ENCODE assay signal across 14 cellular contexts in genomic region chr3:170085396-170085795, GRCh38. TPM values are rescaled to one million over a fixed set of nuclear protein-coding genes. Genes with fewer than 3 reads are reported as not detected.
A peak's percentile ranks its signal among the peaks of the same experiment; 100 is the strongest.
DNase-seq lines count a peak whose midpoint lies in the region; ATAC-seq, FAIRE-seq and TF ChIP-seq lines count a peak whose summit lies in the region.
"Had no signal": no experiment of that assay in that cellular context is flagged by ENCODE, and none has a peak within 500 bp of the region (broad histone marks: within the 10 kb centered on the region; RNA-seq: fewer than 3 reads in every experiment).

No MANE protein-coding gene starts in this region.

- CTCF ChIA-PET in A549 (lab: Yijun Ruan, JAX): interaction anchor here (0.6 to 1.3 kb wide), 2 partner anchors 9 to 139 kb away, joined by 3 read pairs; no protein-coding TSS in a partner anchor
- CTCF ChIA-PET in WTC11 (lab: Charles Lee): no interaction called here
- CTCF ChIA-PET in naive thymus-derived CD4-positive, alpha-beta T cell (lab: Charles Lee): interaction anchor here (0.8 kb wide), 1 partner anchor 276 kb away, joined by 3 read pairs; no protein-coding TSS in a partner anchor

- no peak for TF ChIP-seq RAD21 in A549 (conservative IDR thresholded peaks at IDR 0.05 in 1 of 2, IDR thresholded peaks at IDR 0.05 in 1 of 2)

- intact Hi-C loops in naive thymus-derived CD4-positive, alpha-beta T cell (cut with micrococcal nuclease): no loop called here

- no peak for TF ChIP-seq POLR2A in A549 (IDR thresholded peaks at IDR 0.05; ENCODE audit: low read length)

- POLR2A ChIA-PET in A549 (lab: Yijun Ruan, JAX) (no interaction called here), WTC11 (lab: Charles Lee) (no interaction called here)
- POLR2A ChIA-PET in naive thymus-derived CD4-positive, alpha-beta T cell (lab: Charles Lee): no interaction called here

- no peaks in the 10 kb centered on the region for H3K9me3 Mint-ChIP-seq in activated T-cell treated with anti-CD3 and anti-CD28 coated beads, Interleukin-2, amount 50 U/mL, for 24 hours
- H3K9me3 Mint-ChIP-seq in WTC11: no peaks in the 10 kb centered on the region
- peaks cover 0 to 3% (median 0%) of the 10 kb centered on the region in 11 donors for H3K9me3 Mint-ChIP-seq in naive thymus-derived CD4-positive, alpha-beta T cell

- no peaks in the 10 kb centered on the region for H3K9me3 ChIP-seq in A549
- H3K9me3 ChIP-seq in naive thymus-derived CD4-positive, alpha-beta T cell (ENCODE audit: control insufficient read depth in 2 of 3, low read length in 3 of 3): no peaks in the 10 kb centered on the region
- H3K9me3 ChIP-seq: BLaER1 treated with 17β-estradiol and CSF1 and Interleukin-3, amounts not matched to agents 10 nM and 100 nM had no signal

- TF ChIP-seq CTCF in A549 (IDR thresholded peaks at IDR 0.05) (no peak), WTC11 (IDR thresholded peaks at IDR 0.05) (no peak), foreskin keratinocyte (conservative IDR thresholded peaks at IDR 0.05) (no peak)

- no peaks in the 10 kb centered on the region for H3K27me3 ChIP-seq in naive thymus-derived CD4-positive, alpha-beta T cell (ENCODE audit: control insufficient read depth in 2 of 2, insufficient read depth in 2 of 2, low read length in 2 of 2)
- no peaks in the 10 kb centered on the region for H3K27me3 ChIP-seq in foreskin keratinocyte
- H3K27me3 ChIP-seq: BLaER1 treated with 17β-estradiol and CSF1 and Interleukin-3, amounts not matched to agents 10 nM and 100 nM had no signal

- H3K27me3 Mint-ChIP-seq in activated T-cell treated with anti-CD3 and anti-CD28 coated beads, Interleukin-2, amount 50 U/mL, for 24 hours: no peaks in the 10 kb centered on the region
- no peaks in the 10 kb centered on the region for H3K27me3 Mint-ChIP-seq in WTC11 (ENCODE audit: low read depth)
- H3K27me3 Mint-ChIP-seq in naive thymus-derived CD4-positive, alpha-beta T cell: no peaks in the 10 kb centered on the region
- H3K27me3 Mint-ChIP-seq: CD4-positive, CD25-positive, alpha-beta regulatory T cell had no signal

- no peak for FAIRE-seq in A549 (lab: Jason Lieb, UNC)
- FAIRE-seq: H54 had no signal

- TF ChIP-seq EP300 in A549 (IDR thresholded peaks at IDR 0.05): no peak

- peak overlapping the region; percentile 69 for H3K27ac Mint-ChIP-seq in activated T-cell treated with anti-CD3 and anti-CD28 coated beads, Interleukin-2, amount 50 U/mL, for 24 hours
- H3K27ac Mint-ChIP-seq in WTC11: no peak overlapping the region
- peak overlapping the region in 7 of 9 donors; percentile 2 to 84 (median 55) for H3K27ac Mint-ChIP-seq in naive thymus-derived CD4-positive, alpha-beta T cell
- H3K27ac Mint-ChIP-seq: CD4-positive, CD25-positive, alpha-beta regulatory T cell had no signal

- H3K4me1 ChIP-seq in A549: no peaks in the 10 kb centered on the region; the same call in 2 of the 3 replicates
- no peaks in the 10 kb centered on the region for H3K4me1 ChIP-seq in naive thymus-derived CD4-positive, alpha-beta T cell (ENCODE audit: control insufficient read depth in 2 of 2, insufficient read depth in 2 of 2, low read length in 2 of 2)
- H3K4me1 ChIP-seq in foreskin keratinocyte: no peaks in the 10 kb centered on the region
- H3K4me1 ChIP-seq: BLaER1 treated with 17β-estradiol and CSF1 and Interleukin-3, amounts not matched to agents 10 nM and 100 nM had no signal

- no peak overlapping the region for H3K27ac ChIP-seq in A549
- H3K27ac ChIP-seq in naive thymus-derived CD4-positive, alpha-beta T cell (ENCODE audit: low read depth, low read length): no peak overlapping the region
- H3K27ac ChIP-seq in foreskin keratinocyte: no peak overlapping the region
- H3K27ac ChIP-seq: BLaER1 treated with 17β-estradiol and CSF1 and Interleukin-3, amounts not matched to agents 10 nM and 100 nM had no signal

- H3K4me3 Mint-ChIP-seq in activated T-cell treated with anti-CD3 and anti-CD28 coated beads, Interleukin-2, amount 50 U/mL, for 24 hours: no peak overlapping the region
- no peak overlapping the region for H3K4me3 Mint-ChIP-seq in WTC11
- H3K4me3 Mint-ChIP-seq in naive thymus-derived CD4-positive, alpha-beta T cell: no peak overlapping the region
- H3K4me3 Mint-ChIP-seq: CD4-positive, CD25-positive, alpha-beta regulatory T cell had no signal

- peaks cover 0 to 29% (median 23%) of the 10 kb centered on the region in 3 experiments for H3K36me3 ChIP-seq in naive thymus-derived CD4-positive, alpha-beta T cell (ENCODE audit: control insufficient read depth in 2 of 3, insufficient read depth in 3 of 3, low read length in 3 of 3)

- 93% methylated on average over 6 of the region's 6 CpGs for WGBS in A549 (ENCODE audit: missing lambda C conversion rate)

- ATAC-seq in A549: no peak
- no peak for ATAC-seq in WTC11
- no peak for ATAC-seq in naive thymus-derived CD4-positive, alpha-beta T cell
- no peak for ATAC-seq in foreskin keratinocyte
- ATAC-seq: HCT116 had no signal

- DNase-seq in activated T-cell treated with anti-CD3 and anti-CD28 coated beads, Interleukin-2, amount 50 U/mL, for 24 hours: no peak
- no peak for DNase-seq in activated T-cell treated with anti-CD3 and anti-CD28 coated beads, Interleukin-2, amount 50 U/mL, for 1 hour
- DNase-seq in A549 (ENCODE audit: low read depth in 1 of 2, low spot score in 1 of 2) (no peak), WTC11 (ENCODE audit: low spot score) (no peak), DMS53 treated with DMSO at 0.1 percent for 48 hours (lab: John Stamatoyannopoulos, UW; ENCODE audit: unreplicated experiment) (no peak), foreskin keratinocyte (no peak)
- no peak for DNase-seq in naive thymus-derived CD4-positive, alpha-beta T cell
- DNase-seq: 8988T; ACHN; CD4-positive, CD25-positive, alpha-beta regulatory T cell; DMS53 had no signal

- H3K4me1 Mint-ChIP-seq in activated T-cell treated with anti-CD3 and anti-CD28 coated beads, Interleukin-2, amount 50 U/mL, for 24 hours (ENCODE audit: low read depth): peaks cover 8% of the 10 kb centered on the region
- no peaks in the 10 kb centered on the region for H3K4me1 Mint-ChIP-seq in WTC11
- peaks cover 0 to 9% (median 4%) of the 10 kb centered on the region in 7 donors for H3K4me1 Mint-ChIP-seq in naive thymus-derived CD4-positive, alpha-beta T cell

- no peak overlapping the region for H3K4me3 ChIP-seq in A549
- no peak overlapping the region for H3K4me3 ChIP-seq in naive thymus-derived CD4-positive, alpha-beta T cell (ENCODE audit: low read length)
- H3K4me3 ChIP-seq: BLaER1 treated with 17β-estradiol and CSF1 and Interleukin-3, amounts not matched to agents 10 nM and 100 nM had no signal

- H3K4me2 ChIP-seq in A549: no peak overlapping the region
- H3K4me2 ChIP-seq: BLaER1 treated with 17β-estradiol and CSF1 and Interleukin-3, amounts not matched to agents 10 nM and 100 nM had no signal

- peaks cover 84% of the 10 kb centered on the region for H3K36me3 Mint-ChIP-seq in activated T-cell treated with anti-CD3 and anti-CD28 coated beads, Interleukin-2, amount 50 U/mL, for 24 hours (ENCODE audit: low read depth)
- H3K36me3 Mint-ChIP-seq in WTC11: peaks cover 19% of the 10 kb centered on the region
- H3K36me3 Mint-ChIP-seq in naive thymus-derived CD4-positive, alpha-beta T cell: peaks cover 4 to 38% (median 18%) of the 10 kb centered on the region in 5 donors

TF ChIP-seq in A549, 52 proteins besides CTCF, POLR2A, EP300 and RAD21:
- TF ChIP-seq NPAS2 (CRISPR knock-in tag; IDR thresholded peaks at IDR 0.05; ENCODE audit: borderline replicate concordance) (no peak), MAFK (IDR thresholded peaks at IDR 0.05; ENCODE audit: partially characterized antibody) (peak; percentile 93)
TF ChIP-seq in A549: peak in this region for 1.

TF ChIP-seq in WTC11, 78 proteins besides CTCF, POLR2A, EP300 and RAD21 (continues in another document):
- TF ChIP-seq CDX4 (CRISPR knock-in tag; IDR thresholded peaks at IDR 0.05; ENCODE audit: borderline replicate concordance) (no peak), NFATC4 (CRISPR knock-in tag; IDR thresholded peaks at IDR 0.05) (no peak), ZNF121 (CRISPR knock-in tag; IDR thresholded peaks at IDR 0.05) (peak; percentile 59; the same call in 1 of the 2 replicates), FOXJ3 (CRISPR knock-in tag; IDR thresholded peaks at IDR 0.05; ENCODE audit: borderline replicate concordance) (no peak), SMAD4 (CRISPR knock-in tag; IDR thresholded peaks at IDR 0.05) (no peak)

RNA-seq across cellular contexts. Expression of gene GPR160, which starts 47.6 kb away (rescaled TPM):
- polyA plus RNA-seq in A549 (2011; rRNA removed) (4.5 and 6.3 TPM in 2 replicates), A549 (2017; fragmentation: RNase III; extraction: RNeasy Plus Mini Kit Qiagen cat#74134 plus additional on column Dnase treatment) (2.0 TPM in 3 replicates), foreskin keratinocyte (0.17 and 0.31 TPM in 2 replicates)
- 1.1 and 1.6 TPM in 2 replicates for polyA plus RNA-seq in A549 (2012; cell fraction: cytosol; rRNA removed)
- polyA plus RNA-seq in A549 (2012; cell fraction: nucleus; rRNA removed): 0.48 and 0.49 TPM in 2 replicates
- polyA minus RNA-seq in A549 (2011; rRNA and poly(A)+ RNA removed): 0.54 and 0.79 TPM in 2 replicates
- total RNA-seq in WTC11 (2021) (28.9 to 33.3 TPM (median 32.2 TPM) in 3 replicates), foreskin keratinocyte (0.10 and 0.42 TPM in 2 replicates)
- total RNA-seq in naive thymus-derived CD4-positive, alpha-beta T cell: 10 to 100 TPM in 2 of 5 experiments, 1 to 10 TPM in 3; 6.1 to 44.3 (median 8.7) TPM
- polyA plus RNA-seq in naive thymus-derived CD4-positive, alpha-beta T cell: 10 to 100 TPM; 17.1 to 22.8 TPM
